In genomic region chr21:46422636-46423241, GRCh38 we compare ENCODE assay signal across 28 cellular contexts. TPM values are rescaled to one million over a fixed set of nuclear protein-coding genes. Genes with fewer than 3 reads are reported as not detected.
DNase-seq lines count a peak whose midpoint lies in the region; ATAC-seq and TF ChIP-seq lines count a peak whose summit lies in the region.
"Had no signal": no experiment of that assay in that cellular context is flagged by ENCODE, and none has a peak within 500 bp of the region (broad histone marks: within the 10 kb centered on the region; RNA-seq: fewer than 3 reads in every experiment).

No MANE protein-coding gene starts in this region.

- DNase-seq in Right ventricle myocardium inferior (ENCODE audit: missing footprints) (peak; percentile 39), cardiac septum (ENCODE audit: low spot score) (no peak), chondrocyte (ENCODE audit: low spot score) (peak; percentile 26), gastrocnemius medialis (no peak), anterior cingulate cortex (lab: John Stamatoyannopoulos, UW) (no peak), GM13977 (ENCODE audit: low spot score) (no peak)
- DNase-seq: activated naive CD4-positive, alpha-beta T cell treated with Interleukin-2 at 50 U/mL for 16 hours; amygdala; colonic mucosa; DMS79; effector CD8-positive, alpha-beta T cell; foreskin fibroblast; GDM1; KG1; mesenchymal stem cell; NCI-H1417; NCI-H2081 treated with DMSO at 0.1 percent for 48 hours; NCI-H345; small intestine had no signal

- TF ChIP-seq CTCF in chondrocyte (IDR thresholded peaks at IDR 0.05) (no peak), gastrocnemius medialis (IDR thresholded peaks at IDR 0.05 in 4 of 5, conservative IDR thresholded peaks at IDR 0.05 in 1 of 5) (no peak), GM13977 (IDR thresholded peaks at IDR 0.05; ENCODE audit: extremely low read depth, insufficient read depth, missing control alignments) (no peak)

- H3K27ac Mint-ChIP-seq in chondrocyte (ENCODE audit: unreplicated experiment): no peak overlapping the region
- H3K27ac Mint-ChIP-seq: stimulated activated naive CD8-positive, alpha-beta T cell treated with anti-CD3 and anti-CD28 coated beads, Interleukin-15, Interleukin-2, amounts not matched to agents 100 ng/mL and 50 ng/mL, for 24 hours; T-helper 1 cell treated with Interleukin-12 subunit alpha and Interleukin-12 subunit beta and Interleukin-4 antibody, amounts not matched to agents 30 μg/mL and 1 μg/mL, for 36 hours had no signal

- in situ Hi-C loops in gastrocnemius medialis (cut with MboI; ENCODE audit: low sequenced_read_pairs in 4 of 4): no loop called here
- in situ Hi-C loops in GM13977 (cut with MboI; ENCODE audit: low pct_unique_long_range_greater_than_20kb, low sequenced_read_pairs, unreplicated experiment): no loop called here

- H3K4me3 ChIP-seq in gastrocnemius medialis: no peak overlapping the region
- H3K4me3 ChIP-seq: breast epithelium, colonic mucosa, SJSA1, thoracic aorta had no signal

- TF ChIP-seq POLR2A in gastrocnemius medialis (IDR thresholded peaks at IDR 0.05): no peak

- peaks cover 18% of the 10 kb centered on the region for H3K36me3 Mint-ChIP-seq in chondrocyte (ENCODE audit: low read depth)

- ATAC-seq in Right ventricle myocardium inferior (no peak), gastrocnemius medialis (no peak), GM19035 (IDR thresholded peaks at IDR 0.05; ENCODE audit: unreplicated experiment) (no peak)
- ATAC-seq: esophagus mucosa, left lobe of liver had no signal

- no peaks in the 10 kb centered on the region for H3K27me3 Mint-ChIP-seq in chondrocyte (ENCODE audit: low read depth)
- H3K27me3 Mint-ChIP-seq: stimulated activated naive CD8-positive, alpha-beta T cell treated with anti-CD3 and anti-CD28 coated beads, Interleukin-15, Interleukin-2, amounts not matched to agents 100 ng/mL and 50 ng/mL, for 24 hours had no signal

- H3K36me3 ChIP-seq in KOPT-K1 (ENCODE audit: insufficient read depth, low read length) (peaks cover 54% of the 10 kb centered on the region), gastrocnemius medialis (peaks cover 7 to 97% of the 10 kb centered on the region in 2 donors)
- H3K36me3 ChIP-seq: breast epithelium, colonic mucosa had no signal

- no peaks in the 10 kb centered on the region for H3K4me1 ChIP-seq in gastrocnemius medialis
- H3K4me1 ChIP-seq: breast epithelium, colonic mucosa, SJSA1 had no signal

- no peaks in the 10 kb centered on the region for H3K9me3 Mint-ChIP-seq in chondrocyte (ENCODE audit: low read depth)
- H3K9me3 Mint-ChIP-seq: stimulated activated naive CD8-positive, alpha-beta T cell treated with anti-CD3 and anti-CD28 coated beads, Interleukin-15, Interleukin-2, amounts not matched to agents 100 ng/mL and 50 ng/mL, for 24 hours; T-helper 1 cell treated with Interleukin-12 subunit alpha and Interleukin-12 subunit beta and Interleukin-4 antibody, amounts not matched to agents 30 μg/mL and 1 μg/mL, for 36 hours had no signal

- intact Hi-C loops in Right ventricle myocardium inferior (cut with DNase I): no loop called here
- intact Hi-C loops in cardiac septum (cut with DNase I): no loop called here
- intact Hi-C loops in gastrocnemius medialis (cut with DNase I; ENCODE audit: low total_unique reads): no loop called here

- no peaks in the 10 kb centered on the region for H3K27me3 ChIP-seq in gastrocnemius medialis
- H3K27me3 ChIP-seq: breast epithelium, colonic mucosa, SJSA1 had no signal

- H3K9me3 ChIP-seq in KOPT-K1 (ENCODE audit: insufficient read depth, low read length, poor library complexity, severe bottlenecking): no peaks in the 10 kb centered on the region
- no peaks in the 10 kb centered on the region for H3K9me3 ChIP-seq in gastrocnemius medialis
- H3K9me3 ChIP-seq: breast epithelium, colonic mucosa, SJSA1, thoracic aorta had no signal

- H3K27ac ChIP-seq in KOPT-K1 (ENCODE audit: low read depth, low read length, poor library complexity, severe bottlenecking) (peak overlapping the region; percentile 65), gastrocnemius medialis (peak overlapping the region; percentile 19 to 61 (median 50))
- H3K27ac ChIP-seq: breast epithelium, colonic mucosa, SJSA1, thoracic aorta had no signal

- H3K4me1 Mint-ChIP-seq in chondrocyte (ENCODE audit: low read depth): no peaks in the 10 kb centered on the region

- H3K4me3 Mint-ChIP-seq in chondrocyte (ENCODE audit: unreplicated experiment): no peak overlapping the region
- H3K4me3 Mint-ChIP-seq: stimulated activated naive CD8-positive, alpha-beta T cell treated with anti-CD3 and anti-CD28 coated beads, Interleukin-15, Interleukin-2, amounts not matched to agents 100 ng/mL and 50 ng/mL, for 24 hours; T-helper 1 cell treated with Interleukin-12 subunit alpha and Interleukin-12 subunit beta and Interleukin-4 antibody, amounts not matched to agents 30 μg/mL and 1 μg/mL, for 36 hours had no signal

RNA-seq across cellular contexts. Expression of gene DIP2A, which starts 36.0 kb away (rescaled TPM):
- total RNA-seq in Right ventricle myocardium inferior: 23.9 TPM
- 38.9 TPM for total RNA-seq in cardiac septum
- 27.9 to 37.0 TPM (median 30.3 TPM) in 3 replicates for total RNA-seq in chondrocyte
- total RNA-seq in gastrocnemius medialis: 10 to 100 TPM in 2 of 4 donors, 1 to 10 TPM in 2; 6.3 to 15.5 (median 11.8) TPM

Comparison
In these comparisons a context has a peak if more than half of its experiments do, and no peak if none do; other contexts are left out.
1. DNase-seq: peak in Right ventricle myocardium inferior (single experiment) and chondrocyte (single experiment); none in cardiac septum (single experiment), gastrocnemius medialis (0 of 2), anterior cingulate cortex (0 of 58) and GM13977 (single experiment).